8 cellular contexts compared by ENCODE assay signal in the genomic region with DNA sequence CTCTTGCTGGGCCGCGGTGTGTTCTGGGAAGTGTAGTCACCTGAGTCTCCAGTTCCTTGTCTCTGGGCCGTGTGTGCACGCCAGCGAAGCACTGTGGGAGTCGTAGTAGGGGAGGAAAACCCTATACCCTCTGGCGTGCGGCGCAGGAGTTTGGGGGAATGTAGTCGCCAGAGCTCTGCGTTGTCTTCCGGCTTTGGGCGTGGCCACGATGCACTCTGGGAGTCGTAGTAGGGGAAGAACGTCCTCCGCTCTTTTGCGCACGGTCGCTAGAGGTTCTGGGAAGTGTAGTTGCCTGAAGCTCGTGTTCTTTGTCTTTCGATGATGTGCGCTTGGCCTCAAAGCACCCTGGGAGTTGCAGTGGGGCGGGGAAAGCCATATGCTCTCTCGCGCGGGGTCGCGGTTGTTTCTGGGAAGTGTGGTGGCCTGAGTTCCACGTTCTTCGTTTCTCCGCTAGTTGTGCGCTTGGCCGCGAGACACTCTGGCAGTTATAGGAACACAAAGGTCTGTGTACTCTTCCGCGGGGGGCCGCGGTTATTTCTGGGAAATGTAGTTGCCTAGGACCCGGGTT. TPM values are rescaled to one million over a fixed set of nuclear protein-coding genes. Genes with fewer than 3 reads are reported as not detected.
DNase-seq lines count a peak whose midpoint lies in the region; ATAC-seq, FAIRE-seq and TF ChIP-seq lines count a peak whose summit lies in the region.

No MANE protein-coding gene starts in this region.

- TF ChIP-seq CTCF in AG09319 (IDR thresholded peaks at IDR 0.05; ENCODE audit: low read depth, low read length): peak; percentile 0; the same call in 1 of the 2 replicates
- TF ChIP-seq CTCF in keratinocyte (optimal IDR thresholded peaks at IDR 0.05 in 1 of 3, IDR thresholded peaks at IDR 0.05 in 1 of 3, conservative IDR thresholded peaks at IDR 0.05 in 1 of 3; ENCODE audit: extremely low read depth in 1 of 3, insufficient read depth in 2 of 3, low read length in 3 of 3): peak in 2 of 3 experiments; percentile 0 to 12

- no peaks in the 10 kb centered on the region for H3K27me3 ChIP-seq in keratinocyte (ENCODE audit: control insufficient read depth, extremely low read depth, insufficient read depth, low read length)

- dilution Hi-C loops in keratinocyte (cut with MboI; ENCODE audit: extremely low pct_ligation_motif_present, low sequenced_read_pairs): no loop called here

- H3K4me1 ChIP-seq in keratinocyte (ENCODE audit: control insufficient read depth, extremely low read depth, insufficient read depth, low read length): peaks cover 10% of the 10 kb centered on the region

- H3K4me3 ChIP-seq in keratinocyte (ENCODE audit: control insufficient read depth in 2 of 3, extremely low read depth in 1 of 3, insufficient read depth in 2 of 3, low read depth in 1 of 3, low read length in 3 of 3): peak overlapping the region; percentile 89 to 92 (median 91)

- DNase-seq in AG09319 (ENCODE audit: extremely low read depth, low read depth) (peak; percentile 98), NCI-H345 (lab: John Stamatoyannopoulos, UW) (peak; percentile 99), cerebellum (ENCODE audit: low spot score) (peak; percentile 94), keratinocyte (ENCODE audit: low read depth, low spot score) (peak; percentile 93)
- DNase-seq in stimulated activated CD4-positive, alpha-beta T cell treated with anti-CD3 and anti-CD28 coated beads, Interleukin-15, amount 100 ng/mL, for 1 hour (ENCODE audit: low read depth in 1 of 2, low spot score in 1 of 2): peak; percentile 87 to 91

- H2AFZ ChIP-seq in keratinocyte (ENCODE audit: control insufficient read depth, low read length): peak overlapping the region; percentile 93

- H3K9me3 ChIP-seq in keratinocyte (ENCODE audit: control insufficient read depth, low read depth, low read length): peaks cover 12% of the 10 kb centered on the region

- peak; percentile 81 for FAIRE-seq in keratinocyte (lab: Jason Lieb, UNC)

- ATAC-seq in GM18909 (IDR thresholded peaks at IDR 0.05; ENCODE audit: poor library complexity, unreplicated experiment): peak; percentile 81
- peak; percentile 73 for ATAC-seq in HG03159 (IDR thresholded peaks at IDR 0.05; ENCODE audit: unreplicated experiment)
- peak; percentile 82 to 84 for ATAC-seq in activated CD4-positive, CD25-positive, alpha-beta regulatory T cell treated with anti-CD3 and anti-CD28 coated beads, Interleukin-2, amount 50 U/mL, for 24 hours

- peaks cover 9 to 13% of the 10 kb centered on the region in 2 experiments for H3K36me3 ChIP-seq in keratinocyte (ENCODE audit: control insufficient read depth in 2 of 2, extremely low read depth in 1 of 2, insufficient read depth in 2 of 2, low read length in 2 of 2)

- H3K4me2 ChIP-seq in keratinocyte (ENCODE audit: control insufficient read depth, extremely low read depth, insufficient read depth, low read depth, low read length): peak overlapping the region; percentile 91

- H3K9ac ChIP-seq in keratinocyte (ENCODE audit: control insufficient read depth, extremely low read depth, insufficient read depth, low read length): peak overlapping the region; percentile 96

- no peaks in the 10 kb centered on the region for H4K20me1 ChIP-seq in keratinocyte (ENCODE audit: control insufficient read depth, extremely low read depth, insufficient read depth, low read length)

- H3K79me2 ChIP-seq in keratinocyte (ENCODE audit: control insufficient read depth, insufficient read depth, low read length): peaks cover 19% of the 10 kb centered on the region

- peak overlapping the region; percentile 98 for H3K27ac ChIP-seq in keratinocyte (ENCODE audit: control insufficient read depth, insufficient read depth, low read length)

- no peaks in the 10 kb centered on the region for H3K9me1 ChIP-seq in keratinocyte (ENCODE audit: control insufficient read depth, extremely low read depth, insufficient read depth, low read length)

RNA-seq across cellular contexts. Expression of gene ZNF140, which starts 0.6 kb away (rescaled TPM):
- total RNA-seq in cerebellum: 47.7 TPM
- 13.5 to 15.9 TPM (median 13.8 TPM) in 3 replicates for polyA plus RNA-seq in keratinocyte
- polyA plus RNA-seq in keratinocyte (2011; ENCODE audit: low read depth): 4.4 TPM
- 8.6 and 17.1 TPM in 2 replicates for polyA plus RNA-seq in keratinocyte (2011; cell fraction: cytosol; rRNA removed)
- 20.3 and 22.0 TPM in 2 replicates for polyA plus RNA-seq in keratinocyte (2011; cell fraction: nucleus; rRNA removed)
- polyA plus RNA-seq in keratinocyte (2012; ENCODE audit: low replicate concordance): 9.1 and 13.6 TPM in 2 replicates
- polyA minus RNA-seq in keratinocyte: 3.8 to 17.7 TPM (median 11.1 TPM) in 3 replicates
- polyA minus RNA-seq in keratinocyte (2011; cell fraction: cytosol; rRNA and poly(A)+ RNA removed): 10.7 TPM
- polyA minus RNA-seq in keratinocyte (2011; cell fraction: nucleus; rRNA and poly(A)+ RNA removed): 11.6 and 19.3 TPM in 2 replicates

RNA-seq across cellular contexts. Expression of gene ZNF84, which starts 42.8 kb away (rescaled TPM):
- total RNA-seq in cerebellum: 120 TPM
- 10.7 to 29.5 TPM (median 24.9 TPM) in 3 replicates for polyA plus RNA-seq in keratinocyte
- polyA plus RNA-seq in keratinocyte (2011; ENCODE audit: low read depth): 14.0 TPM
- polyA plus RNA-seq in keratinocyte (2011; cell fraction: cytosol; rRNA removed): 6.1 and 15.0 TPM in 2 replicates
- 56.8 and 67.0 TPM in 2 replicates for polyA plus RNA-seq in keratinocyte (2011; cell fraction: nucleus; rRNA removed)
- polyA plus RNA-seq in keratinocyte (2012; ENCODE audit: low replicate concordance): 11.4 and 12.1 TPM in 2 replicates
- polyA minus RNA-seq in keratinocyte: 8.0 to 27.9 TPM (median 22.8 TPM) in 3 replicates
- 5.6 TPM for polyA minus RNA-seq in keratinocyte (2011; cell fraction: cytosol; rRNA and poly(A)+ RNA removed)
- 20.5 and 39.9 TPM in 2 replicates for polyA minus RNA-seq in keratinocyte (2011; cell fraction: nucleus; rRNA and poly(A)+ RNA removed)

RNA-seq across cellular contexts. Expression of gene ZNF891, which starts 49.9 kb away (rescaled TPM):
- 17.6 TPM for total RNA-seq in cerebellum
- 0.28 to 0.79 TPM (median 0.64 TPM) in 3 replicates for polyA plus RNA-seq in keratinocyte
- 0.37 TPM for polyA plus RNA-seq in keratinocyte (2011; ENCODE audit: low read depth)
- 0.10 and 0.18 TPM in 2 replicates for polyA plus RNA-seq in keratinocyte (2011; cell fraction: cytosol; rRNA removed)
- polyA plus RNA-seq in keratinocyte (2011; cell fraction: nucleus; rRNA removed): 1.6 and 1.9 TPM in 2 replicates
- 0.28 TPM in 2 replicates for polyA plus RNA-seq in keratinocyte (2012; ENCODE audit: low replicate concordance)
- 0.13 to 1.2 TPM (median 0.69 TPM) in 3 replicates for polyA minus RNA-seq in keratinocyte
- polyA minus RNA-seq in keratinocyte (2011; cell fraction: cytosol; rRNA and poly(A)+ RNA removed): 0.19 TPM
- polyA minus RNA-seq in keratinocyte (2011; cell fraction: nucleus; rRNA and poly(A)+ RNA removed): 0.95 and 2.2 TPM in 2 replicates

RNA-seq across cellular contexts. Expression of gene ZNF10, which starts 50.3 kb away (rescaled TPM):
- 29.8 TPM for total RNA-seq in cerebellum
- polyA plus RNA-seq in keratinocyte: 2.0 to 7.2 TPM (median 6.3 TPM) in 3 replicates
- 3.2 TPM for polyA plus RNA-seq in keratinocyte (2011; ENCODE audit: low read depth)
- 1.4 and 1.8 TPM in 2 replicates for polyA plus RNA-seq in keratinocyte (2011; cell fraction: cytosol; rRNA removed)
- polyA plus RNA-seq in keratinocyte (2011; cell fraction: nucleus; rRNA removed): 18.4 and 23.1 TPM in 2 replicates
- polyA plus RNA-seq in keratinocyte (2012; ENCODE audit: low replicate concordance): 3.2 and 3.4 TPM in 2 replicates
- polyA minus RNA-seq in keratinocyte: 2.5 to 10.3 TPM (median 10.1 TPM) in 3 replicates
- 1.5 TPM for polyA minus RNA-seq in keratinocyte (2011; cell fraction: cytosol; rRNA and poly(A)+ RNA removed)
- 18.3 and 35.0 TPM in 2 replicates for polyA minus RNA-seq in keratinocyte (2011; cell fraction: nucleus; rRNA and poly(A)+ RNA removed)

Comparison
In these comparisons a context has a peak if more than half of its experiments do, and no peak if none do; other contexts are left out.
1. Peak in every context shown above with its lines: DNase-seq, ATAC-seq, H3K4me3 ChIP-seq and H3K27ac ChIP-seq.